ENCODE assay signal across 8 cellular contexts in the genomic region with DNA sequence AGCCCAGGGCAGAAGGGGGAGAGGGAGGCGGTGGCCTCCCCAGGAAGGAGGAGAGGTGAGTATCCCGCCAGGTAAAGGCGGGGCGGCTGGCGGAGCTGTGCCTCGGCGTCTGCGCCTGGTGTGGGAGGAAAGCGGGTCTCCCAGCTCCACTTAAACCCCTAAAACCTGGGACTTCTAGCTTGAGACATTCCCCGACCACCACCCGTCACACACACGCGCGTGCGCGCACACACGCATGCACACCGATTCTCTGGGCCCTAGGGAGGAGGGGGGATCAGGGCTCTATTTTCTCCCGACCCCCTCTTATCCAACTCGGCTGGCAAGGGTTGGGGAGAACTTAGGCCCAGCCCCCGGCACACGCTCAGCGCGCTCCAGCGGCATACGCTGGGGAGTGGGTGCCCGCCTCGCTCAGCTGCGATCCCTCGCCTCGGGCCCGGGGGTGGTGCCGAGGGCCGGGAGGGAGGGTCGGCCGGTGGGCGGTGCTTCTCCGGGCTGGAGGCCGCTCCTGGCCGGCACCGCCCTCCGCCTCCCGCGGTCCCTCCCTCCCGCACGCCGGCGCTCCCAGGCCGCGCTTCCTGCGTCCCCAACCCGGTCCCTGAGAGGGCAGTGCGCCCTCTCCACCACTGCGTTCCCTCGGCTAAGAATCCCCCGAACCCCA. TPM values are rescaled to one million over a fixed set of nuclear protein-coding genes. Genes with fewer than 3 reads are reported as not detected.
DNase-seq lines count a peak whose midpoint lies in the region; ATAC-seq and TF ChIP-seq lines count a peak whose summit lies in the region.

A gene with protein sequence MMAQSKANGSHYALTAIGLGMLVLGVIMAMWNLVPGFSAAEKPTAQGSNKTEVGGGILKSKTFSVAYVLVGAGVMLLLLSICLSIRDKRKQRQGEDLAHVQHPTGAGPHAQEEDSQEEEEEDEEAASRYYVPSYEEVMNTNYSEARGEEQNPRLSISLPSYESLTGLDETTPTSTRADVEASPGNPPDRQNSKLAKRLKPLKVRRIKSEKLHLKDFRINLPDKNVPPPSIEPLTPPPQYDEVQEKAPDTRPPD (plus strand): TSS at position 564 of the 658 bp plus-strand sequence. CDS start 61,341 bp downstream, outside the sequence.

- peaks cover 47% of the 10 kb centered on the region for H3K27me3 Mint-ChIP-seq in activated CD4-positive, alpha-beta T cell treated with anti-CD3 and anti-CD28 coated beads for 36 hours
- H3K27me3 Mint-ChIP-seq in activated naive CD8-positive, alpha-beta T cell treated with anti-CD3 and anti-CD28 coated beads, Interleukin-2, amount 50 U/mL, for 24 hours: peaks cover 57% of the 10 kb centered on the region

- peak within 1 kb of the TSS; percentile 11 for H3K4me3 Mint-ChIP-seq in activated CD4-positive, alpha-beta T cell treated with anti-CD3 and anti-CD28 coated beads for 36 hours
- peak within 1 kb of the TSS; percentile 45 for H3K4me3 Mint-ChIP-seq in activated naive CD8-positive, alpha-beta T cell treated with anti-CD3 and anti-CD28 coated beads, Interleukin-2, amount 50 U/mL, for 24 hours

- no peaks in the 10 kb centered on the region for H3K9me3 Mint-ChIP-seq in activated CD4-positive, alpha-beta T cell treated with anti-CD3 and anti-CD28 coated beads for 36 hours (ENCODE audit: low read depth)
- H3K9me3 Mint-ChIP-seq in activated naive CD8-positive, alpha-beta T cell treated with anti-CD3 and anti-CD28 coated beads, Interleukin-2, amount 50 U/mL, for 24 hours: no peaks in the 10 kb centered on the region

- H3K4me2 ChIP-seq in parathyroid adenoma (ENCODE audit: low read length): peak within 1 kb of the TSS; percentile 82

- H3K27ac ChIP-seq in heart left ventricle (peak within 1 kb of the TSS; percentile 7 to 92 (median 76)), parathyroid adenoma (peak within 1 kb of the TSS; percentile 64)

- no peaks in the 10 kb centered on the region for H3K79me2 ChIP-seq in parathyroid adenoma

- TF ChIP-seq POLR2A in heart left ventricle (IDR thresholded peaks at IDR 0.05): peak in 1 of 2 donors; percentile 37

- H3K27me3 ChIP-seq in heart left ventricle (peaks cover 0 to 9% (median 0%) of the 10 kb centered on the region in 9 donors), parathyroid adenoma (ENCODE audit: control insufficient read depth, insufficient read depth, low read length) (no peaks in the 10 kb centered on the region)

- TF ChIP-seq CTCF in heart left ventricle (IDR thresholded peaks at IDR 0.05) (no peak), parathyroid adenoma (IDR thresholded peaks at IDR 0.05) (no peak)

- CTCF ChIA-PET in activated CD4-positive, alpha-beta T cell treated with anti-CD3 and anti-CD28 coated beads for 36 hours (lab: Charles Lee): interaction anchor here (0.7 to 1.4 kb wide), 2 partner anchors 25 to 160 kb away, joined by 3 to 5 read pairs; no protein-coding TSS in a partner anchor

- H3K4me1 Mint-ChIP-seq in activated CD4-positive, alpha-beta T cell treated with anti-CD3 and anti-CD28 coated beads for 36 hours: peaks cover 19% of the 10 kb centered on the region
- peaks cover 27% of the 10 kb centered on the region for H3K4me1 Mint-ChIP-seq in activated naive CD8-positive, alpha-beta T cell treated with anti-CD3 and anti-CD28 coated beads, Interleukin-2, amount 50 U/mL, for 24 hours

- H3K36me3 Mint-ChIP-seq in activated CD4-positive, alpha-beta T cell treated with anti-CD3 and anti-CD28 coated beads for 36 hours (ENCODE audit: low read depth): no peaks in the 10 kb centered on the region
- H3K36me3 Mint-ChIP-seq in activated naive CD8-positive, alpha-beta T cell treated with anti-CD3 and anti-CD28 coated beads, Interleukin-2, amount 50 U/mL, for 24 hours (ENCODE audit: low read depth): no peaks in the 10 kb centered on the region

- H3K9ac ChIP-seq in parathyroid adenoma: no peak within 1 kb of the TSS

- H3K4me3 ChIP-seq in heart left ventricle: peak within 1 kb of the TSS; percentile 57 to 90 (median 80)
- H3K4me3 ChIP-seq in parathyroid adenoma (ENCODE audit: low read depth, low read length): peak within 1 kb of the TSS; percentile 76

- POLR2A ChIA-PET in activated CD4-positive, alpha-beta T cell treated with anti-CD3 and anti-CD28 coated beads for 36 hours (lab: Charles Lee): no interaction called here

- H3K36me3 ChIP-seq in heart left ventricle (no peaks in the 10 kb centered on the region), parathyroid adenoma (ENCODE audit: control insufficient read depth, insufficient read depth, low read length) (no peaks in the 10 kb centered on the region)

- peak; percentile 9 for ATAC-seq in activated CD4-positive, alpha-beta T cell treated with anti-CD3 and anti-CD28 coated beads for 36 hours
- ATAC-seq in activated naive CD8-positive, alpha-beta T cell treated with anti-CD3 and anti-CD28 coated beads, Interleukin-2, amount 50 U/mL, for 24 hours: no peak
- peak; percentile 49 to 87 (median 80) for ATAC-seq in heart left ventricle
- ATAC-seq in GM21423 (IDR thresholded peaks at IDR 0.05; ENCODE audit: unreplicated experiment): no peak
- ATAC-seq in HG03565 (IDR thresholded peaks at IDR 0.05; ENCODE audit: unreplicated experiment): no peak

- WGBS in heart left ventricle, 4 donors: 0 to 1% (median 0%) methylated on average over 23 to 56 of the region's 56 CpGs

- H3K27ac Mint-ChIP-seq in activated CD4-positive, alpha-beta T cell treated with anti-CD3 and anti-CD28 coated beads for 36 hours: no peak within 1 kb of the TSS
- H3K27ac Mint-ChIP-seq in activated naive CD8-positive, alpha-beta T cell treated with anti-CD3 and anti-CD28 coated beads, Interleukin-2, amount 50 U/mL, for 24 hours: no peak within 1 kb of the TSS

- H3K9me3 ChIP-seq in heart left ventricle (no peaks in the 10 kb centered on the region), parathyroid adenoma (ENCODE audit: control insufficient read depth, low read length) (no peaks in the 10 kb centered on the region)

- peak; percentile 17 for DNase-seq in activated CD4-positive, alpha-beta T cell treated with anti-CD3 and anti-CD28 coated beads for 36 hours
- DNase-seq in activated CD4-positive, alpha-beta T cell treated with anti-CD3 and anti-CD28 coated beads, Interleukin-2, amount 50 U/mL, for 4 hours: no peak
- DNase-seq in NCI-H2171 (lab: John Stamatoyannopoulos, UW) (peak; percentile 70), heart left ventricle (peak; percentile 74 to 87 (median 83))
- no peak for DNase-seq in activated naive CD8-positive, alpha-beta T cell treated with anti-CD3 and anti-CD28 coated beads, Interleukin-2, amount 50 U/mL, for 24 hours

- intact Hi-C loops in activated CD4-positive, alpha-beta T cell treated with anti-CD3 and anti-CD28 coated beads for 36 hours (cut with DNase I, micrococcal nuclease): loop anchor here in 1 of 2 experiments (2.0 kb wide), 1 partner anchor 119 kb away; no protein-coding TSS in a partner anchor
- intact Hi-C loops in heart left ventricle (cut with DNase I): loop anchor here in 9 of 10 donors (2.0 to 10.0 kb wide), 5 partner anchors 119 to 281 kb away; a partner anchor contains a TSS

- H3K4me1 ChIP-seq in heart left ventricle: peaks cover 0 to 57% (median 16%) of the 10 kb centered on the region in 12 donors
- H3K4me1 ChIP-seq in parathyroid adenoma: no peaks in the 10 kb centered on the region

- H2AFZ ChIP-seq in parathyroid adenoma: peak within 1 kb of the TSS; percentile 66

RNA-seq across cellular contexts. Expression of the gene that starts here (rescaled TPM):
- total RNA-seq in activated CD4-positive, alpha-beta T cell treated with anti-CD3 and anti-CD28 coated beads for 36 hours: under 1 TPM in 1 of 2 experiments, not detected in 1; 0.11 TPM
- total RNA-seq in heart left ventricle: 1 to 10 TPM; 2.0 to 9.5 (median 3.8) TPM
- polyA plus RNA-seq in heart left ventricle: 1 to 10 TPM; 3.5 to 3.8 TPM

Comparison
In these comparisons a context has a peak if more than half of its experiments do, and no peak if none do; other contexts are left out.
1. Peak in DNase-seq and ATAC-seq in activated CD4-positive, alpha-beta T cell treated with anti-CD3 and anti-CD28 coated beads for 36 hours; RNA of the gene not detected or under 1 TPM.
2. ATAC-seq: peak in heart left ventricle (4 of 4); none in activated naive CD8-positive, alpha-beta T cell treated with anti-CD3 and anti-CD28 coated beads, Interleukin-2, amount 50 U/mL, for 24 hours (single experiment), GM21423 (single experiment) and HG03565 (single experiment).
3. DNase-seq: peak in NCI-H2171 (single experiment) and heart left ventricle (5 of 5); none in activated CD4-positive, alpha-beta T cell treated with anti-CD3 and anti-CD28 coated beads, Interleukin-2, amount 50 U/mL, for 4 hours (0 of 2) and activated naive CD8-positive, alpha-beta T cell treated with anti-CD3 and anti-CD28 coated beads, Interleukin-2, amount 50 U/mL, for 24 hours (single experiment).